In genomic region chr17:44688200-44688599, GRCh38 we compare ENCODE assay signal across 14 cellular contexts. TPM values are rescaled to one million over a fixed set of nuclear protein-coding genes. Genes with fewer than 3 reads are reported as not detected.
DNase-seq lines count a peak whose midpoint lies in the region; ATAC-seq and TF ChIP-seq lines count a peak whose summit lies in the region.
"Had no signal": no experiment of that assay in that cellular context is flagged by ENCODE, and none has a peak within 500 bp of the region (broad histone marks: within the 10 kb centered on the region; RNA-seq: fewer than 3 reads in every experiment).

No MANE protein-coding gene starts in this region.

- no peak for ATAC-seq in activated naive CD8-positive, alpha-beta T cell treated with anti-CD3 and anti-CD28 coated beads, Interleukin-2, amount 50 U/mL, for 24 hours
- ATAC-seq in naive thymus-derived CD4-positive, alpha-beta T cell, result no peak
- no peak for ATAC-seq in GM21515 (IDR thresholded peaks at IDR 0.05; ENCODE audit: unreplicated experiment)

- POLR2A ChIA-PET in HEK293 (lab: Yijun Ruan, JAX), result interaction anchor here (1.1 to 2.7 kb wide), 3 partner anchors 13 to 71 kb away, joined by 4 to 10 read pairs (median 5); partner anchors contain the start of genes ADAM11 and DBF4B
- POLR2A ChIA-PET in naive thymus-derived CD4-positive, alpha-beta T cell (lab: Charles Lee), result interaction anchor here (0.5 to 0.8 kb wide), 2 partner anchors 20 to 21 kb away, joined by 3 read pairs; partner anchors contain the start of gene DBF4B

- DNase-seq in activated naive CD8-positive, alpha-beta T cell treated with anti-CD3 and anti-CD28 coated beads, Interleukin-2, amount 50 U/mL, for 24 hours, result no peak
- DNase-seq in naive thymus-derived CD4-positive, alpha-beta T cell, result no peak
- DNase-seq in uterus, result no peak
- no peak for DNase-seq in Kasumi-1 (lab: John Stamatoyannopoulos, UW)
- DNase-seq in activated effector memory CD4-positive, alpha-beta T cell treated with anti-CD3 and anti-CD28 coated beads, Interleukin-2, amount 50 U/mL, for 16 hours, result no peak
- DNase-seq: activated CD8-positive, alpha-beta memory T cell treated with anti-CD3 and anti-CD28 coated beads, Interleukin-2, amount 50 U/mL, for 48 hours; DMS79; NCI-H2171; SHP77 treated with DMSO at 0.1 percent for 48 hours had no signal

- TF ChIP-seq CTCF in HEK293 (tag by site-specific recombination; IDR thresholded peaks at IDR 0.05) (no peak), uterus (IDR thresholded peaks at IDR 0.05) (no peak)

- H3K4me1 ChIP-seq in BLaER1, result peaks cover 24% of the 10 kb centered on the region
- peaks cover 2% of the 10 kb centered on the region; the same call in 1 of the 2 replicates for H3K4me1 ChIP-seq in HEK293 (ENCODE audit: control insufficient read depth, insufficient read depth, low read length)
- peaks cover 13 to 14% of the 10 kb centered on the region in 2 donors for H3K4me1 ChIP-seq in naive thymus-derived CD4-positive, alpha-beta T cell (ENCODE audit: control insufficient read depth in 2 of 2, insufficient read depth in 2 of 2, low read length in 2 of 2)
- H3K4me1 ChIP-seq in uterus, result no peaks in the 10 kb centered on the region

- H3K4me1 Mint-ChIP-seq in activated naive CD8-positive, alpha-beta T cell treated with anti-CD3 and anti-CD28 coated beads, Interleukin-2, amount 50 U/mL, for 24 hours, result peaks cover 33% of the 10 kb centered on the region
- H3K4me1 Mint-ChIP-seq in naive thymus-derived CD4-positive, alpha-beta T cell, result peaks cover 24 to 50% (median 29%) of the 10 kb centered on the region in 7 donors

- H3K27ac ChIP-seq in BLaER1 (no peak overlapping the region), HEK293 (ENCODE audit: extremely low read depth, low read depth, low read length) (no peak overlapping the region), uterus (no peak overlapping the region)
- no peak overlapping the region for H3K27ac ChIP-seq in naive thymus-derived CD4-positive, alpha-beta T cell (ENCODE audit: low read depth, low read length)

- H4K20me1 ChIP-seq in BLaER1, result no peaks in the 10 kb centered on the region

- H3K4me2 ChIP-seq in BLaER1, result peak overlapping the region; percentile 95

- H3K27me3 Mint-ChIP-seq in activated naive CD8-positive, alpha-beta T cell treated with anti-CD3 and anti-CD28 coated beads, Interleukin-2, amount 50 U/mL, for 24 hours, result no peaks in the 10 kb centered on the region
- no peaks in the 10 kb centered on the region for H3K27me3 Mint-ChIP-seq in naive thymus-derived CD4-positive, alpha-beta T cell

- intact Hi-C loops in naive thymus-derived CD4-positive, alpha-beta T cell (cut with micrococcal nuclease), result no loop called here
- intact Hi-C loops in uterus (cut with DNase I; ENCODE audit: low total_unique reads), result no loop called here

- H3K27me3 ChIP-seq in BLaER1 (no peaks in the 10 kb centered on the region), uterus (no peaks in the 10 kb centered on the region)
- no peaks in the 10 kb centered on the region for H3K27me3 ChIP-seq in naive thymus-derived CD4-positive, alpha-beta T cell (ENCODE audit: control insufficient read depth in 2 of 2, insufficient read depth in 2 of 2, low read length in 2 of 2)

- peak overlapping the region; percentile 88 for H3K4me3 Mint-ChIP-seq in activated naive CD8-positive, alpha-beta T cell treated with anti-CD3 and anti-CD28 coated beads, Interleukin-2, amount 50 U/mL, for 24 hours
- H3K4me3 Mint-ChIP-seq in naive thymus-derived CD4-positive, alpha-beta T cell, result peak overlapping the region in 9 of 10 donors; percentile 92 to 99 (median 98)

- TF ChIP-seq POLR2A in uterus (IDR thresholded peaks at IDR 0.05), result no peak

- H3K9me3 ChIP-seq in BLaER1 (no peaks in the 10 kb centered on the region), HEK293 (ENCODE audit: control insufficient read depth, insufficient read depth, low read depth, low read length) (no peaks in the 10 kb centered on the region), uterus (no peaks in the 10 kb centered on the region)
- no peaks in the 10 kb centered on the region for H3K9me3 ChIP-seq in naive thymus-derived CD4-positive, alpha-beta T cell (ENCODE audit: control insufficient read depth in 2 of 3, low read length in 3 of 3)

- peaks cover 44% of the 10 kb centered on the region for H3K36me3 ChIP-seq in BLaER1
- peaks cover 26 to 31% of the 10 kb centered on the region in 2 experiments; a peak in 2 of 3 replicates for H3K36me3 ChIP-seq in HEK293 (ENCODE audit: control insufficient read depth in 2 of 2, insufficient read depth in 1 of 2, low read length in 2 of 2)
- peaks cover 0 to 12% (median 0%) of the 10 kb centered on the region in 3 experiments for H3K36me3 ChIP-seq in naive thymus-derived CD4-positive, alpha-beta T cell (ENCODE audit: control insufficient read depth in 2 of 3, insufficient read depth in 3 of 3, low read length in 3 of 3)
- no peaks in the 10 kb centered on the region for H3K36me3 ChIP-seq in uterus

- peak overlapping the region; percentile 91; the same call in 1 of the 2 replicates for H3K9ac ChIP-seq in BLaER1

- CTCF ChIA-PET in HEK293 (lab: Yijun Ruan, JAX), result interaction anchor here (1.2 to 1.5 kb wide), 5 partner anchors 16 to 212 kb away, joined by 3 to 16 read pairs (median 4); a partner anchor contains a TSS
- CTCF ChIA-PET in naive thymus-derived CD4-positive, alpha-beta T cell (lab: Charles Lee), result interaction anchor here (0.6 to 0.7 kb wide), 2 partner anchors 12 to 35 kb away, joined by 3 read pairs; no protein-coding TSS in a partner anchor

- H3K27ac Mint-ChIP-seq in activated naive CD8-positive, alpha-beta T cell treated with anti-CD3 and anti-CD28 coated beads, Interleukin-2, amount 50 U/mL, for 24 hours, result no peak overlapping the region
- peak overlapping the region in 5 of 9 donors; percentile 95 to 98 (median 96) for H3K27ac Mint-ChIP-seq in naive thymus-derived CD4-positive, alpha-beta T cell

- H3K36me3 Mint-ChIP-seq in activated naive CD8-positive, alpha-beta T cell treated with anti-CD3 and anti-CD28 coated beads, Interleukin-2, amount 50 U/mL, for 24 hours (ENCODE audit: low read depth), result peaks cover 19% of the 10 kb centered on the region
- H3K36me3 Mint-ChIP-seq in naive thymus-derived CD4-positive, alpha-beta T cell, result peaks cover 8 to 20% (median 10%) of the 10 kb centered on the region in 5 donors

- no peaks in the 10 kb centered on the region for H3K9me3 Mint-ChIP-seq in activated naive CD8-positive, alpha-beta T cell treated with anti-CD3 and anti-CD28 coated beads, Interleukin-2, amount 50 U/mL, for 24 hours
- no peaks in the 10 kb centered on the region for H3K9me3 Mint-ChIP-seq in naive thymus-derived CD4-positive, alpha-beta T cell
- H3K9me3 Mint-ChIP-seq: dendritic cell treated with granulocyte-macrophage colony-stimulating factor and Interleukin-4, amounts not matched to agents 40 ng/mL and 50 ng/mL, for 4 days had no signal

- H3K4me3 ChIP-seq in BLaER1, result peak overlapping the region; percentile 89
- no peak overlapping the region for H3K4me3 ChIP-seq in HEK293 (ENCODE audit: low read depth, low read length)
- no peak overlapping the region for H3K4me3 ChIP-seq in naive thymus-derived CD4-positive, alpha-beta T cell (ENCODE audit: low read length)
- H3K4me3 ChIP-seq in uterus, result no peak overlapping the region

TF ChIP-seq in HEK293, 187 proteins besides CTCF, POLR2A, EP300 and RAD21:
- TF ChIP-seq, protein P1, sequence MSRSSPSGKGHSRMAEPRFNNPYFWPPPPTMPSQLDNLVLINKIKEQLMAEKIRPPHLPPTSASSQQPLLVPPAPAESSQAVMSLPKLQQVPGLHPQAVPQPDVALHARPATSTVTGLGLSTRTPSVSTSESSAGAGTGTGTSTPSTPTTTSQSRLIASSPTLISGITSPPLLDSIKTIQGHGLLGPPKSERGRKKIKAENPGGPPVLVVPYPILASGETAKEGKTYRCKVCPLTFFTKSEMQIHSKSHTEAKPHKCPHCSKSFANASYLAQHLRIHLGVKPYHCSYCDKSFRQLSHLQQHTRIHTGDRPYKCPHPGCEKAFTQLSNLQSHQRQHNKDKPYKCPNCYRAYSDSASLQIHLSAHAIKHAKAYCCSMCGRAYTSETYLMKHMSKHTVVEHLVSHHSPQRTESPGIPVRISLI (tag by site-specific recombination; IDR thresholded peaks at IDR 0.05), result no peak
- no peak for TF ChIP-seq ZNF394 (tag by site-specific recombination; IDR thresholded peaks at IDR 0.05; ENCODE audit: borderline replicate concordance)
- peak; percentile 83 for TF ChIP-seq ZNF121 (tag by site-specific recombination; IDR thresholded peaks at IDR 0.05)
- no peak for TF ChIP-seq ZNF416 (tag by site-specific recombination; IDR thresholded peaks at IDR 0.05)
- TF ChIP-seq, protein P2, sequence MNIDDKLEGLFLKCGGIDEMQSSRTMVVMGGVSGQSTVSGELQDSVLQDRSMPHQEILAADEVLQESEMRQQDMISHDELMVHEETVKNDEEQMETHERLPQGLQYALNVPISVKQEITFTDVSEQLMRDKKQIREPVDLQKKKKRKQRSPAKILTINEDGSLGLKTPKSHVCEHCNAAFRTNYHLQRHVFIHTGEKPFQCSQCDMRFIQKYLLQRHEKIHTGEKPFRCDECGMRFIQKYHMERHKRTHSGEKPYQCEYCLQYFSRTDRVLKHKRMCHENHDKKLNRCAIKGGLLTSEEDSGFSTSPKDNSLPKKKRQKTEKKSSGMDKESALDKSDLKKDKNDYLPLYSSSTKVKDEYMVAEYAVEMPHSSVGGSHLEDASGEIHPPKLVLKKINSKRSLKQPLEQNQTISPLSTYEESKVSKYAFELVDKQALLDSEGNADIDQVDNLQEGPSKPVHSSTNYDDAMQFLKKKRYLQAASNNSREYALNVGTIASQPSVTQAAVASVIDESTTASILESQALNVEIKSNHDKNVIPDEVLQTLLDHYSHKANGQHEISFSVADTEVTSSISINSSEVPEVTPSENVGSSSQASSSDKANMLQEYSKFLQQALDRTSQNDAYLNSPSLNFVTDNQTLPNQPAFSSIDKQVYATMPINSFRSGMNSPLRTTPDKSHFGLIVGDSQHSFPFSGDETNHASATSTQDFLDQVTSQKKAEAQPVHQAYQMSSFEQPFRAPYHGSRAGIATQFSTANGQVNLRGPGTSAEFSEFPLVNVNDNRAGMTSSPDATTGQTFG (tag by site-specific recombination; IDR thresholded peaks at IDR 0.05; ENCODE audit: borderline replicate concordance), result no peak
TF ChIP-seq in HEK293: peak in this region for 1.

RNA-seq across cellular contexts. Expression of gene CCDC43, which starts 1.4 kb away (rescaled TPM):
- 10 to 100 TPM; 15.0 to 29.1 (median 20.2) TPM for total RNA-seq in naive thymus-derived CD4-positive, alpha-beta T cell
- 10 to 100 TPM; 10.2 to 11.6 TPM for polyA plus RNA-seq in naive thymus-derived CD4-positive, alpha-beta T cell
- total RNA-seq in uterus, result 10 to 100 TPM in 3 of 4 donors, 1 to 10 TPM in 1; 5.3 to 30.7 (median 13.8) TPM

RNA-seq across cellular contexts. Expression of gene DBF4B, which starts 20.3 kb away (rescaled TPM):
- 10 to 100 TPM in 1 of 5 experiments, 1 to 10 TPM in 4; 2.8 to 23.1 (median 7.8) TPM for total RNA-seq in naive thymus-derived CD4-positive, alpha-beta T cell
- under 1 TPM; 0.35 to 0.70 TPM for polyA plus RNA-seq in naive thymus-derived CD4-positive, alpha-beta T cell
- 10 to 100 TPM in 1 of 4 donors, 1 to 10 TPM in 2, not detected in 1; 2.3 to 10.5 (median 9.3) TPM for total RNA-seq in uterus

RNA-seq across cellular contexts. Expression of gene MEIOC, which starts 31.9 kb away (rescaled TPM):
- under 1 TPM in 1 of 5 experiments, not detected in 4; 0.27 TPM for total RNA-seq in naive thymus-derived CD4-positive, alpha-beta T cell
- polyA plus RNA-seq in naive thymus-derived CD4-positive, alpha-beta T cell, result under 1 TPM; 0.14 to 0.61 TPM
- under 1 TPM in 1 of 4 donors, not detected in 3; 0.28 TPM for total RNA-seq in uterus
- total RNA-seq: pulmonary artery endothelial cell had no signal
